In the genomic region with DNA sequence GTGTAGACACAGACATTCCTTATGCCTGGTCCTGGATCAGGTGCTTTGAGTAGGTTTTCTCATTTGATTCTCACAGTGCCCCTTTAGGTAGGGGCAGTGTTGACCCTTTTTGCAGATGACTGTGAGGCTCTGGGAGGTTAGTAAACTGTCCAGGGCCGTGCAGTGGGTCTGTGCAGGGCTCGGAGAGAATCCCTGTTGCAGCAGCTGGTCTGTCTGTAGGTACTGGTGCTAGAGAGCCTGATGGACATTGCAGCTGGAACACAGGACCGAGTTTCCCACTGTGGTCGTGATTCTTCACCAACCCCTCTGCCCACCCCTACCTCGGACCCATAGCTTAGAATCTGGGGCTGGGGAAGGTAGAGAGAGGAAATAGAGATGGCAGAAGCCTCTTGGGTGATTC, we compare ENCODE assay signal across 34 cellular contexts.
"Had no signal": no experiment of that assay in that cellular context is flagged by ENCODE, and none has a peak within 500 bp of the region (broad histone marks: within the 10 kb centered on the region; RNA-seq: fewer than 3 reads in every experiment).

No MANE protein-coding gene starts in this region.

- H3K4me2 ChIP-seq: KMS-11 had no signal

- H3K9me3 ChIP-seq: MG63 had no signal

- H3K36me3 ChIP-seq: MG63 had no signal

- H3K9ac ChIP-seq: KMS-11 had no signal

- DNase-seq: Karpas-422, Kasumi-1, MG63, MM.1S, MV-4-11, NCI-H1048, NCI-H1092, NCI-H1092 treated with DMSO at 0.1 percent for 48 hours, NCI-H1105, NCI-H1105 treated with DMSO at 0.1 percent for 48 hours, NCI-H1417, NCI-H1417 treated with DMSO at 0.1 percent for 48 hours, NCI-H1436, NCI-H1436 treated with DMSO at 0.1 percent for 48 hours, NCI-H146, NCI-H1694, NCI-H1694 treated with DMSO at 0.1 percent for 48 hours, NCI-H187, NCI-H187 treated with DMSO at 0.1 percent for 48 hours, NCI-H1930, NCI-H2029, NCI-H2029 treated with DMSO at 0.1 percent for 48 hours, NCI-H2081, NCI-H2081 treated with DMSO at 0.1 percent for 48 hours, NCI-H2107, NCI-H2171, NCI-H2171 treated with DMSO at 0.1 percent for 48 hours, NCI-H2227 treated with DMSO at 0.1 percent for 48 hours, NCI-H226, NCI-H345, NCI-H446, NCI-H446 treated with DMSO at 0.1 percent for 48 hours, NCI-H510A had no signal

- H3K27ac ChIP-seq: KMS-11 had no signal

- H3K4me3 ChIP-seq: MG63 had no signal

- H3K27me3 ChIP-seq: MG63 had no signal
